Comparison of ENCODE assay signal across 1 cellular context in genomic region chr17:80365001-80365965, GRCh38.
TF ChIP-seq lines count a peak whose summit lies in the region.

No MANE protein-coding gene starts in this region.

TF ChIP-seq in HepG2, 621 proteins besides CTCF, POLR2A, EP300 and RAD21:
- TF ChIP-seq ZNF781 (CRISPR knock-in tag; IDR thresholded peaks at IDR 0.05; ENCODE audit: borderline replicate concordance, not compliant biosample characterization) (no peak), ZNF160 (CRISPR knock-in tag; IDR thresholded peaks at IDR 0.05) (no peak), ZNF124 (CRISPR knock-in tag; IDR thresholded peaks at IDR 0.05) (no peak), ZNF20 (CRISPR knock-in tag; IDR thresholded peaks at IDR 0.05) (no peak), MTERF4 (CRISPR knock-in tag; IDR thresholded peaks at IDR 0.05) (no peak), TAF1 (CRISPR knock-in tag; IDR thresholded peaks at IDR 0.05) (no peak), POLR2AphosphoS5 (IDR thresholded peaks at IDR 0.05; ENCODE audit: low read depth, low read length) (no peak), SNRNP70 (IDR thresholded peaks at IDR 0.05; ENCODE audit: low read depth, low read length) (no peak)
- TF ChIP-seq, protein P1, sequence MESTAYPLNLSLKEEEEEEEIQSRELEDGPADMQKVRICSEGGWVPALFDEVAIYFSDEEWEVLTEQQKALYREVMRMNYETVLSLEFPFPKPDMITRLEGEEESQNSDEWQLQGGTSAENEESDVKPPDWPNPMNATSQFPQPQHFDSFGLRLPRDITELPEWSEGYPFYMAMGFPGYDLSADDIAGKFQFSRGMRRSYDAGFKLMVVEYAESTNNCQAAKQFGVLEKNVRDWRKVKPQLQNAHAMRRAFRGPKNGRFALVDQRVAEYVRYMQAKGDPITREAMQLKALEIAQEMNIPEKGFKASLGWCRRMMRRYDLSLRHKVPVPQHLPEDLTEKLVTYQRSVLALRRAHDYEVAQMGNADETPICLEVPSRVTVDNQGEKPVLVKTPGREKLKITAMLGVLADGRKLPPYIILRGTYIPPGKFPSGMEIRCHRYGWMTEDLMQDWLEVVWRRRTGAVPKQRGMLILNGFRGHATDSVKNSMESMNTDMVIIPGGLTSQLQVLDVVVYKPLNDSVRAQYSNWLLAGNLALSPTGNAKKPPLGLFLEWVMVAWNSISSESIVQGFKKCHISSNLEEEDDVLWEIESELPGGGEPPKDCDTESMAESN (CRISPR knock-in tag; conservative IDR thresholded peaks at IDR 0.05): no peak
- TF ChIP-seq, protein P2, sequence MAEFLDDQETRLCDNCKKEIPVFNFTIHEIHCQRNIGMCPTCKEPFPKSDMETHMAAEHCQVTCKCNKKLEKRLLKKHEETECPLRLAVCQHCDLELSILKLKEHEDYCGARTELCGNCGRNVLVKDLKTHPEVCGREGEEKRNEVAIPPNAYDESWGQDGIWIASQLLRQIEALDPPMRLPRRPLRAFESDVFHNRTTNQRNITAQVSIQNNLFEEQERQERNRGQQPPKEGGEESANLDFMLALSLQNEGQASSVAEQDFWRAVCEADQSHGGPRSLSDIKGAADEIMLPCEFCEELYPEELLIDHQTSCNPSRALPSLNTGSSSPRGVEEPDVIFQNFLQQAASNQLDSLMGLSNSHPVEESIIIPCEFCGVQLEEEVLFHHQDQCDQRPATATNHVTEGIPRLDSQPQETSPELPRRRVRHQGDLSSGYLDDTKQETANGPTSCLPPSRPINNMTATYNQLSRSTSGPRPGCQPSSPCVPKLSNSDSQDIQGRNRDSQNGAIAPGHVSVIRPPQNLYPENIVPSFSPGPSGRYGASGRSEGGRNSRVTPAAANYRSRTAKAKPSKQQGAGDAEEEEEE (CRISPR knock-in tag; IDR thresholded peaks at IDR 0.05; ENCODE audit: borderline replicate concordance): no peak
TF ChIP-seq in HepG2: peak in this region for 0.
